31 cellular contexts compared by ENCODE assay signal in the genomic region with DNA sequence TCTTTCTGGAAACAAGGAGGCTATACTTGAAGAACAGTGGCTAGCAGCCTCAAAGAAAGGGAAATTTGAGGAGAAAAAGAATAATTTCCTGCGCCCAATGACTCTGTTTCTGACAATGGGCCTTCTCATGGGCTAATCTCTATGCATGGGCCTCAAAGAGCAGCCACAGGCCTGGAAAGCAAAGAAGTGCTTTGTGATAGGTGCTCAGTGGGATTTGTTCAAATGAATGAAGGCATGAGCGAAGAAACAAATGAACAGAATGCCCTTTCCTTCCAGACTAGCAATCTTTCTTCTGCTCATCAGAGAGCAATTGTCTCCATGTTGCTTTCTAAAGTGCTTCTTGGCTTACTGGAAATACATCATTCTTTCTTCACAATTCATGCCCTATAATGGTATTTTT.
"Had no signal": no experiment of that assay in that cellular context is flagged by ENCODE, and none has a peak within 500 bp of the region (broad histone marks: within the 10 kb centered on the region; RNA-seq: fewer than 3 reads in every experiment).

No MANE protein-coding gene starts in this region.

- H3K27me3 ChIP-seq: MG63, SJSA1 had no signal

- H3K9me3 ChIP-seq: MG63, SJSA1 had no signal

- H3K27ac ChIP-seq: PC-9, SJSA1, SK-N-MC had no signal

- DNase-seq: Kasumi-1, KG1, MG63, NCI-H1048, NCI-H1092 treated with DMSO at 0.1 percent for 48 hours, NCI-H1105 treated with DMSO at 0.1 percent for 48 hours, NCI-H1417, NCI-H1436, NCI-H146, NCI-H1694, NCI-H187, NCI-H1930, NCI-H2029 treated with DMSO at 0.1 percent for 48 hours, NCI-H2081 treated with DMSO at 0.1 percent for 48 hours, NCI-H2107, NCI-H2171, NCI-H226, NCI-H446 treated with DMSO at 0.1 percent for 48 hours, NCI-H510A, NCI-H524, NCI-H526, NCI-H748 treated with DMSO at 0.1 percent for 48 hours, NCI-H82, PC-9, Right ventricle myocardium superior, RPMI8226, SHP77 treated with DMSO at 0.1 percent for 48 hours had no signal

- H2AFZ ChIP-seq: PC-9 had no signal

- H3K4me2 ChIP-seq: PC-9 had no signal

- ATAC-seq: Panc1, SK-N-SH treated with all-trans-retinoic acid at 6 μM for 48 hours had no signal

- H3K4me1 ChIP-seq: SJSA1 had no signal

- H3K36me3 ChIP-seq: MG63, SJSA1 had no signal

- H3K4me3 ChIP-seq: MG63, PC-9, SJSA1, SK-N-MC had no signal
